Comparison of ENCODE assay signal across 1 cellular context in genomic region chr4:7019367-7019766, GRCh38.
TF ChIP-seq lines count a peak whose summit lies in the region.

No MANE protein-coding gene starts in this region.

TF ChIP-seq in GM23338, 12 proteins besides CTCF, POLR2A, EP300 and RAD21 (continued from another document):
- no peak for TF ChIP-seq ETS1 (IDR thresholded peaks at IDR 0.05)
- TF ChIP-seq POLR2AphosphoS5 (IDR thresholded peaks at IDR 0.05; ENCODE audit: low read depth) = no peak
- no peak for TF ChIP-seq ZNF114 (CRISPR knock-in tag; IDR thresholded peaks at IDR 0.05)
- no peak for TF ChIP-seq ZNF331 (CRISPR knock-in tag; IDR thresholded peaks at IDR 0.05; ENCODE audit: low read depth)
- no peak for TF ChIP-seq STAT1 (IDR thresholded peaks at IDR 0.05; ENCODE audit: unreplicated experiment)
- TF ChIP-seq NANOG (IDR thresholded peaks at IDR 0.05; ENCODE audit: borderline replicate concordance) = no peak
- no peak for TF ChIP-seq EZH2phosphoT487 (IDR thresholded peaks at IDR 0.05; ENCODE audit: unreplicated experiment)
- TF ChIP-seq REST (IDR thresholded peaks at IDR 0.05; ENCODE audit: unreplicated experiment) = no peak
- no peak for TF ChIP-seq EZH2 (IDR thresholded peaks at IDR 0.05; ENCODE audit: low read depth, unreplicated experiment)
TF ChIP-seq in GM23338: peak in this region for 0.
